In the genomic region with DNA sequence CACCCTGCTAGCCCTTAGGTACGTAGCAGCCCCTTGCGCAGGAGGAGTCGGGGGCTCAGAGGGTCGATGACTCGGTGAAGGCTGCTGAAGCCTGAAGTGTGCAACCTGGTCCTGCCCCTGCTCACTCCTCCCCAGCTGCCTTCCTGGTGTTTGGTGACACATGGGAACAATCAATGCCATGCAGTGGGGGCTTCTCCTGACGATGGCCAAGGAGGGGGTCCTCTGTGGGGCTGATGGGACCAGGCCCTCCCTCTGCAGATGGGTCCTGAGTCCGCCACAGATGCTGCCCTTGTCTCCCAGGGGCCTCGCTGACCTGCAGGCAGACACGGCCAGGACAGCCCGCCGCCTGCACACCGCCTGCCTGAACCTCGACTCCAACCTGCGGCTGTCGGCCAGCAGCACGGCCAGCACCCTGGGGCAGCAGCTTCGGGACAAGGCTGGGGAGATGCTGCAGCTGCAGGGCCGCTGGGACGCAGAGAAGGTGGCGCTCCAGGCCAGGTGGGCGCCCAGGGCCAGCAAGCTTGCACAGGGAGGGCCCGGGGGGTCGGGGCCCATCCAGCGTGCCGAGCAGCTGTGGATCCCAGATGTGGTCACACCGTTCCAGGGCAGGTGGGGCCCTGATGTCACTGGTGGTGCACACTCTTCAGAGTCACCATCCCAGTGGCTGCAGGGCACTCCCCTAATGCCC, we compare ENCODE assay signal across 25 cellular contexts. TPM values are rescaled to one million over a fixed set of nuclear protein-coding genes. Genes with fewer than 3 reads are reported as not detected.
DNase-seq lines count a peak whose midpoint lies in the region; ATAC-seq, FAIRE-seq and TF ChIP-seq lines count a peak whose summit lies in the region.
"Had no signal": no experiment of that assay in that cellular context is flagged by ENCODE, and none has a peak within 500 bp of the region (broad histone marks: within the 10 kb centered on the region; RNA-seq: fewer than 3 reads in every experiment).

No MANE protein-coding gene starts in this region.

- DNase-seq in cardiac septum (ENCODE audit: low spot score) (peak; percentile 36), heart right ventricle (no peak), endodermal cell (peak; percentile 42), omental fat pad (ENCODE audit: low spot score) (peak; percentile 5), vagina (ENCODE audit: extremely low spot score in 2 of 2) (peak; percentile 58 to 95), NCI-H146 (lab: John Stamatoyannopoulos, UW) (no peak), GM23338 (ENCODE audit: low spot score) (no peak), kidney (no peak)
- DNase-seq: activated gamma-delta T cell treated with Interleukin-2 at 50 U/mL for 16 hours; Caco-2; cerebellar nuclear complex; KG1; midbrain; NCI-H2029; NCI-H446 treated with DMSO at 0.1 percent for 48 hours; NK-92 treated with Interleukin-12 subunit alpha and Interleukin-12 subunit beta, amount 100 ng/mL, for 24 hours; stimulated activated CD4-positive, alpha-beta T cell treated with anti-CD3 and anti-CD28 coated beads, Interleukin-2, amount 100 ng/mL, for 24 hours had no signal

- no peaks in the 10 kb centered on the region for H3F3A ChIP-seq in GM23338 (replicated peaks; ENCODE audit: low read depth)

- H3K4me3 ChIP-seq in heart right ventricle (no peak overlapping the region), endodermal cell (ENCODE audit: low read length) (no peak overlapping the region), vagina (no peak overlapping the region), GM23338 (no peak overlapping the region), kidney (ENCODE audit: low read length in 2 of 2) (no peak overlapping the region)
- H3K4me3 ChIP-seq: neural progenitor cell had no signal

- H3K27ac Mint-ChIP-seq in endodermal cell (no peak overlapping the region), GM23338 (no peak overlapping the region)
- H3K27ac Mint-ChIP-seq: neural progenitor cell; stimulated activated naive CD8-positive, alpha-beta T cell treated with anti-CD3 and anti-CD28 coated beads, Interleukin-15, amount 100 ng/mL, for 72 hours had no signal

- H3K79me2 ChIP-seq in GM23338 (replicated peaks; ENCODE audit: insufficient read depth), result no peaks in the 10 kb centered on the region

- H3K9ac ChIP-seq in endodermal cell (ENCODE audit: extremely low read depth, low read length, poor library complexity, severe bottlenecking) (no peak overlapping the region), kidney (ENCODE audit: low read length in 2 of 2) (no peak overlapping the region)
- H3K9ac ChIP-seq: neural progenitor cell had no signal

- no peak overlapping the region for H2AFZ ChIP-seq in GM23338
- H2AFZ ChIP-seq: neural progenitor cell had no signal

- H3K9me3 ChIP-seq in heart right ventricle (peaks cover 0 to 19% (median 0%) of the 10 kb centered on the region in 11 donors), endodermal cell (ENCODE audit: control insufficient read depth, low read length) (no peaks in the 10 kb centered on the region), vagina (no peaks in the 10 kb centered on the region), kidney (ENCODE audit: control insufficient read depth in 1 of 2, low read length in 2 of 2) (peaks cover 0 to 6% of the 10 kb centered on the region in 2 donors)
- H3K9me3 ChIP-seq: Caco-2 had no signal

- H3K4me2 ChIP-seq in GM23338, result no peak overlapping the region
- H3K4me2 ChIP-seq: neural progenitor cell had no signal

- TF ChIP-seq POLR2A in vagina (IDR thresholded peaks at IDR 0.05), result no peak

- H3K36me3 ChIP-seq in heart right ventricle, result no peaks in the 10 kb centered on the region
- H3K36me3 ChIP-seq in endodermal cell (ENCODE audit: control insufficient read depth, insufficient read depth, low read length), result no peaks in the 10 kb centered on the region
- no peaks in the 10 kb centered on the region for H3K36me3 ChIP-seq in vagina
- no peaks in the 10 kb centered on the region for H3K36me3 ChIP-seq in GM23338 (ENCODE audit: insufficient read depth)
- no peaks in the 10 kb centered on the region for H3K36me3 ChIP-seq in kidney (ENCODE audit: control insufficient read depth in 1 of 2, insufficient read depth in 2 of 2, low read length in 2 of 2)
- H3K36me3 ChIP-seq: neural progenitor cell had no signal

- H3K4me1 ChIP-seq in heart right ventricle, result peaks cover 0 to 6% (median 0%) of the 10 kb centered on the region in 9 donors
- H3K4me1 ChIP-seq in endodermal cell (ENCODE audit: control insufficient read depth, insufficient read depth, low read length), result no peaks in the 10 kb centered on the region
- H3K4me1 ChIP-seq in vagina, result no peaks in the 10 kb centered on the region
- no peaks in the 10 kb centered on the region for H3K4me1 ChIP-seq in GM23338 (ENCODE audit: insufficient read depth)
- H3K4me1 ChIP-seq in kidney (ENCODE audit: control insufficient read depth in 1 of 2, insufficient read depth in 1 of 2, low read depth in 1 of 2, low read length in 2 of 2), result no peaks in the 10 kb centered on the region
- H3K4me1 ChIP-seq: Caco-2, neural progenitor cell had no signal

- H3K27ac ChIP-seq in heart right ventricle, result no peak overlapping the region
- no peak overlapping the region for H3K27ac ChIP-seq in endodermal cell (ENCODE audit: low read depth, low read length)
- no peak overlapping the region for H3K27ac ChIP-seq in vagina
- H3K27ac ChIP-seq in GM23338 (ENCODE audit: low read depth), result no peak overlapping the region
- H3K27ac ChIP-seq in kidney (ENCODE audit: low read depth in 2 of 2, low read length in 2 of 2), result no peak overlapping the region
- H3K27ac ChIP-seq: neural progenitor cell had no signal

- H3K27me3 ChIP-seq in heart right ventricle (peaks cover 0 to 13% (median 0%) of the 10 kb centered on the region in 7 donors), endodermal cell (ENCODE audit: control insufficient read depth, insufficient read depth, low read length, poor library complexity, severe bottlenecking) (no peaks in the 10 kb centered on the region), vagina (no peaks in the 10 kb centered on the region), GM23338 (ENCODE audit: insufficient read depth) (no peaks in the 10 kb centered on the region)
- H3K27me3 ChIP-seq: neural progenitor cell had no signal

- WGBS in heart right ventricle, 2 donors, result 85 to 87% methylated on average over 25 to 26 of the region's 26 CpGs
- WGBS in endodermal cell (ENCODE audit: insufficient coverage in 1 of 2, insufficient read length in 1 of 2), 2 experiments, result 91 to 96% methylated on average over 20 to 26 of the region's 26 CpGs

- intact Hi-C loops in cardiac septum (cut with DNase I), result no loop called here
- intact Hi-C loops in heart right ventricle (cut with DNase I), result no loop called here
- intact Hi-C loops in vagina (cut with DNase I), result no loop called here
- intact Hi-C loops in kidney (cut with DNase I), result no loop called here

- H3K36me3 Mint-ChIP-seq in endodermal cell (ENCODE audit: low read depth), result no peaks in the 10 kb centered on the region
- H3K36me3 Mint-ChIP-seq in GM23338 (ENCODE audit: low read depth), result no peaks in the 10 kb centered on the region
- H3K36me3 Mint-ChIP-seq: neural progenitor cell had no signal

- no peak for FAIRE-seq in kidney (lab: Jason Lieb, UNC)
- FAIRE-seq: endometrium, GM19239 had no signal

- H3K9me3 Mint-ChIP-seq in endodermal cell (no peaks in the 10 kb centered on the region), GM23338 (no peaks in the 10 kb centered on the region; the same call in 2 of the 3 replicates)
- H3K9me3 Mint-ChIP-seq: neural progenitor cell; stimulated activated naive CD8-positive, alpha-beta T cell treated with anti-CD3 and anti-CD28 coated beads, Interleukin-15, amount 100 ng/mL, for 72 hours had no signal

- H3K9me2 ChIP-seq in GM23338 (ENCODE audit: insufficient read depth), result no peaks in the 10 kb centered on the region

- no peak for ATAC-seq in heart right ventricle
- ATAC-seq in omental fat pad (ENCODE audit: low FRiP score), result no peak
- ATAC-seq in GM23338, result no peak
- ATAC-seq: HCT116; stimulated activated naive CD8-positive, alpha-beta T cell treated with anti-CD3 and anti-CD28 coated beads, Interleukin-15, amount 100 ng/mL, for 72 hours had no signal

- H3K4me3 Mint-ChIP-seq in endodermal cell, result no peak overlapping the region
- no peak overlapping the region for H3K4me3 Mint-ChIP-seq in GM23338
- H3K4me3 Mint-ChIP-seq: neural progenitor cell; stimulated activated naive CD8-positive, alpha-beta T cell treated with anti-CD3 and anti-CD28 coated beads, Interleukin-15, amount 100 ng/mL, for 72 hours had no signal

- TF ChIP-seq CTCF in heart right ventricle (IDR thresholded peaks at IDR 0.05), result no peak
- TF ChIP-seq CTCF in endodermal cell (conservative IDR thresholded peaks at IDR 0.05), result no peak
- TF ChIP-seq CTCF in omental fat pad (IDR thresholded peaks at IDR 0.05), result no peak
- no peak for TF ChIP-seq CTCF in vagina (IDR thresholded peaks at IDR 0.05)
- no peak for TF ChIP-seq CTCF in GM23338 (conservative IDR thresholded peaks at IDR 0.05; ENCODE audit: low read depth in 2 of 2)
- TF ChIP-seq CTCF in kidney (IDR thresholded peaks at IDR 0.05; ENCODE audit: borderline replicate concordance, extremely low read depth, insufficient read depth), result no peak

- H3K27me3 Mint-ChIP-seq in endodermal cell (ENCODE audit: insufficient read depth) (no peaks in the 10 kb centered on the region), GM23338 (ENCODE audit: insufficient read depth, low read depth, poor library complexity) (peaks cover 3% of the 10 kb centered on the region)
- H3K27me3 Mint-ChIP-seq: stimulated activated naive CD8-positive, alpha-beta T cell treated with anti-CD3 and anti-CD28 coated beads, Interleukin-15, amount 100 ng/mL, for 72 hours had no signal

- no peaks in the 10 kb centered on the region for H4K20me1 ChIP-seq in GM23338 (replicated peaks; ENCODE audit: insufficient read depth)

- H3K4me1 Mint-ChIP-seq in endodermal cell (no peaks in the 10 kb centered on the region), GM23338 (no peaks in the 10 kb centered on the region; the same call in 2 of the 3 replicates)
- H3K4me1 Mint-ChIP-seq: stimulated activated naive CD8-positive, alpha-beta T cell treated with anti-CD3 and anti-CD28 coated beads, Interleukin-15, amount 100 ng/mL, for 72 hours had no signal

RNA-seq across cellular contexts. Expression of gene CROCC2, which starts 24.6 kb away (rescaled TPM):
- total RNA-seq in cardiac septum, result not detected
- not detected for total RNA-seq in heart right ventricle
- polyA plus RNA-seq in heart right ventricle, result under 1 TPM in 1 of 2 donors, not detected in 1; 0.06 TPM
- total RNA-seq in endodermal cell, result not detected
- not detected for polyA plus RNA-seq in endodermal cell (2013, experiment 1 of 2)
- not detected for polyA plus RNA-seq in endodermal cell (2013, experiment 2 of 2)
- under 1 TPM in 2 of 4 donors, not detected in 2; 0.06 to 0.12 TPM for total RNA-seq in omental fat pad
- 0.49 TPM for total RNA-seq in vagina
- total RNA-seq in GM23338 (2014; rRNA removed; shearing (Covaris generic)), result not detected in 2 replicates
- polyA plus RNA-seq in GM23338 (2016; fragmentation: Nextera tagmentation; extraction: Ambion mirVana), result not detected in 2 replicates
- total RNA-seq in kidney, result 0.13 TPM
- polyA plus RNA-seq in kidney (ENCODE audit: insufficient read depth, low read depth, low replicate concordance), result not detected
- total RNA-seq: Caco-2; kidney epithelial cell; T-helper 1 cell treated with Interleukin-12 subunit alpha and Interleukin-12 subunit beta and Interleukin-4 antibody, amounts not matched to agents 30 ng/mL and 1 ng/mL, for 36 hours had no signal
- polyA plus RNA-seq: aorta had no signal

RNA-seq across cellular contexts. Expression of gene MAB21L4, which starts 34.8 kb away (rescaled TPM):
- total RNA-seq in cardiac septum (not detected), heart right ventricle (under 1 TPM in 2 of 10 donors, not detected in 8; 0.29 to 0.32 TPM), endodermal cell (under 1 TPM in 1 of 2 donors, not detected in 1; 0.31 TPM), omental fat pad (not detected), vagina (21.1 TPM), kidney (6.1 TPM)
- polyA plus RNA-seq in heart right ventricle (under 1 TPM in 1 of 2 donors, not detected in 1; 0.06 TPM), GM23338 (2016; fragmentation: Nextera tagmentation; extraction: Ambion mirVana) (0.10 TPM in 1 of 2 replicates, not detected in the other), kidney (ENCODE audit: insufficient read depth, low read depth, low replicate concordance) (28.5 TPM)
- not detected for polyA plus RNA-seq in endodermal cell (2013, experiment 1 of 2)
- polyA plus RNA-seq in endodermal cell (2013, experiment 2 of 2), result not detected
- not detected in 2 replicates for total RNA-seq in GM23338 (2014; rRNA removed; shearing (Covaris generic))
- total RNA-seq: aorta; T-helper 1 cell treated with Interleukin-12 subunit alpha and Interleukin-12 subunit beta and Interleukin-4 antibody, amounts not matched to agents 30 ng/mL and 1 ng/mL, for 36 hours had no signal

Comparison
In these comparisons a context has a peak if more than half of its experiments do, and no peak if none do; other contexts are left out.
1. DNase-seq: peak in cardiac septum (single experiment), endodermal cell (single experiment), omental fat pad (single experiment) and vagina (2 of 2); none in heart right ventricle (0 of 2), NCI-H146 (single experiment), GM23338 (single experiment) and kidney (single experiment).